Comparison of ENCODE assay signal across 17 cellular contexts in the genomic region with DNA sequence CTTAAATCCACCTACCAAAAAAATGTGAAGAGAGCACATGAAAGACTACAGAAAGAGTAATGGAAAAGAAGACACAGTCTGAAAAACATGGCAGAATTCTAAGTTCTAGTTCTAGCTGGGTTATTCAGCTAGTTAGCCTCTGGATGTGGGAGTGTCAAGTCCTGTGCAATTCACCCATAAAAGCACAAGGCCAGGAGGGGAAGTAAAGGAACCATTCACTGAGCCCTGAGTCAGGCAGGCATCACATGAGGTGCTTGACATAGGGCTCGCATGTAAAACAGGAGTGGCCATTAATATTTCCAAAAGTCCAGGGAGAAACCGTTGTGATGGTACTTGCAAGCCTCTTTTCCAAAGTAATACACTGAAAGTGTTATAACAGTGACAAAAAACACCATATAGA.
DNase-seq lines count a peak whose midpoint lies in the region; ATAC-seq and TF ChIP-seq lines count a peak whose summit lies in the region.
"Had no signal": no experiment of that assay in that cellular context is flagged by ENCODE, and none has a peak within 500 bp of the region (broad histone marks: within the 10 kb centered on the region; RNA-seq: fewer than 3 reads in every experiment).

No MANE protein-coding gene starts in this region.

- H3K4me1 ChIP-seq in breast epithelium (peaks cover 4% of the 10 kb centered on the region in 2 donors), vagina (peaks cover 60% of the 10 kb centered on the region)

- DNase-seq in MCF 10A (ENCODE audit: unreplicated experiment) (peak; percentile 9), breast epithelium (ENCODE audit: low spot score in 2 of 2) (no peak), memory B cell (ENCODE audit: low spot score in 2 of 2) (no peak), vagina (ENCODE audit: extremely low spot score in 2 of 2) (no peak), ACHN (no peak)
- DNase-seq: activated CD4-positive, alpha-beta T cell treated with anti-CD3 and anti-CD28 coated beads, Interleukin-2, amount 10 ng/mL, durations not matched to agents 24 days and 14 days; activated T-cell treated with anti-CD3 and anti-CD28 coated beads, Interleukin-2, amount 50 U/mL, for 4 hours; NCI-H748 treated with DMSO at 0.1 percent for 48 hours; right lobe of liver; stimulated activated CD4-positive, alpha-beta T cell treated with anti-CD3 and anti-CD28 coated beads, Interleukin-4, amount 100 ng/mL, for 4 hours had no signal

- H3K4me3 ChIP-seq in breast epithelium, result no peak overlapping the region
- H3K4me3 ChIP-seq in vagina, result no peak overlapping the region
- H3K4me3 ChIP-seq: A549, GM23338, right lobe of liver had no signal

- H3K27ac ChIP-seq in breast epithelium (no peak overlapping the region), vagina (peak overlapping the region; percentile 39)
- H3K27ac ChIP-seq: A549, right lobe of liver had no signal

- POLR2A ChIA-PET in MCF 10A (lab: Yijun Ruan, JAX), result interaction anchor here (0.8 to 0.9 kb wide), 2 partner anchors 103 to 106 kb away, joined by 3 read pairs; no protein-coding TSS in a partner anchor

- H3K4me3 Mint-ChIP-seq in MCF 10A (ENCODE audit: unreplicated experiment) (no peak overlapping the region), brain (peak overlapping the region in 1 of 5 experiments; percentile 4), memory B cell (no peak overlapping the region)
- H3K4me3 Mint-ChIP-seq: activated CD4-positive, alpha-beta T cell treated with anti-CD3 and anti-CD28 coated beads, Interleukin-2, amount 10 ng/mL, durations not matched to agents 24 days and 14 days; activated T-cell treated with anti-CD3 and anti-CD28 coated beads, Interleukin-2, amount 50 U/mL, for 4 hours; GM23338; neural crest cell; stimulated activated effector memory CD8-positive, alpha-beta T cell treated with anti-CD3 and anti-CD28 coated beads, Interleukin-12 subunit alpha, Interleukin-12 subunit beta, amount 100 ng/mL, for 72 hours had no signal

- H3K27me3 Mint-ChIP-seq in MCF 10A (ENCODE audit: insufficient read depth, unreplicated experiment), result no peaks in the 10 kb centered on the region
- peaks cover 4% of the 10 kb centered on the region for H3K27me3 Mint-ChIP-seq in brain
- H3K27me3 Mint-ChIP-seq in memory B cell, result no peaks in the 10 kb centered on the region
- H3K27me3 Mint-ChIP-seq: activated CD4-positive, alpha-beta T cell treated with anti-CD3 and anti-CD28 coated beads, Interleukin-2, amount 10 ng/mL, durations not matched to agents 24 days and 14 days had no signal

- TF ChIP-seq POLR2A in breast epithelium (IDR thresholded peaks at IDR 0.05), result no peak
- no peak for TF ChIP-seq POLR2A in vagina (IDR thresholded peaks at IDR 0.05)

- in situ Hi-C loops in ACHN (cut with HindIII; ENCODE audit: low pct_ligation_motif_present, low pct_unique_long_range_greater_than_20kb, low sequenced_read_pairs), result no loop called here

- H3K27ac Mint-ChIP-seq in MCF 10A (ENCODE audit: low read depth, unreplicated experiment), result peak overlapping the region; percentile 79
- peak overlapping the region in 3 of 5 experiments; percentile 70 to 94 (median 87) for H3K27ac Mint-ChIP-seq in brain
- peak overlapping the region; percentile 9 for H3K27ac Mint-ChIP-seq in memory B cell
- H3K27ac Mint-ChIP-seq: activated CD4-positive, alpha-beta T cell treated with anti-CD3 and anti-CD28 coated beads, Interleukin-2, amount 10 ng/mL, durations not matched to agents 24 days and 14 days; GM23338; stimulated activated effector memory CD8-positive, alpha-beta T cell treated with anti-CD3 and anti-CD28 coated beads, Interleukin-12 subunit alpha, Interleukin-12 subunit beta, amount 100 ng/mL, for 72 hours had no signal

- ATAC-seq in memory B cell (ENCODE audit: low read depth) (no peak), HG03378 (IDR thresholded peaks at IDR 0.05; ENCODE audit: unreplicated experiment) (no peak), HG03457 (IDR thresholded peaks at IDR 0.05; ENCODE audit: unreplicated experiment) (no peak)
- ATAC-seq: activated T-cell treated with anti-CD3 and anti-CD28 coated beads, Interleukin-2, amount 50 U/mL, for 4 hours; GM23338; stimulated activated effector memory CD8-positive, alpha-beta T cell treated with anti-CD3 and anti-CD28 coated beads, Interleukin-12 subunit alpha, Interleukin-12 subunit beta, amount 100 ng/mL, for 72 hours had no signal

- intact Hi-C loops in MCF 10A (cut with micrococcal nuclease) (no loop called here), breast epithelium (cut with DNase I; ENCODE audit: low total_unique reads) (no loop called here), vagina (cut with DNase I) (loop anchor here (10.0 kb wide), 1 partner anchor 101 kb away; a partner anchor contains a TSS)

- CTCF ChIA-PET in MCF 10A (lab: Yijun Ruan, JAX), result no interaction called here

- no peaks in the 10 kb centered on the region for H3K27me3 ChIP-seq in breast epithelium
- H3K27me3 ChIP-seq in vagina, result no peaks in the 10 kb centered on the region

- H3K9me3 Mint-ChIP-seq in MCF 10A (ENCODE audit: unreplicated experiment) (no peaks in the 10 kb centered on the region), brain (peaks cover 0 to 3% (median 0%) of the 10 kb centered on the region in 5 experiments), memory B cell (peaks cover 4% of the 10 kb centered on the region)
- H3K9me3 Mint-ChIP-seq: activated CD4-positive, alpha-beta T cell treated with anti-CD3 and anti-CD28 coated beads, Interleukin-2, amount 10 ng/mL, durations not matched to agents 24 days and 14 days; activated T-cell treated with anti-CD3 and anti-CD28 coated beads, Interleukin-2, amount 50 U/mL, for 4 hours; neural crest cell; stimulated activated effector memory CD8-positive, alpha-beta T cell treated with anti-CD3 and anti-CD28 coated beads, Interleukin-12 subunit alpha, Interleukin-12 subunit beta, amount 100 ng/mL, for 72 hours had no signal

- H3K9me3 ChIP-seq in breast epithelium (no peaks in the 10 kb centered on the region), vagina (no peaks in the 10 kb centered on the region)
- H3K9me3 ChIP-seq: A549, right lobe of liver had no signal

- BruUV-seq in MCF 10A (replicated peaks; lab: Mats Ljungman, UMichigan), result no TSS peak

- H3K36me3 Mint-ChIP-seq in MCF 10A (ENCODE audit: insufficient read depth, unreplicated experiment) (no peaks in the 10 kb centered on the region), brain (peaks cover 9% of the 10 kb centered on the region), memory B cell (peaks cover 11% of the 10 kb centered on the region)
- H3K36me3 Mint-ChIP-seq: stimulated activated effector memory CD8-positive, alpha-beta T cell treated with anti-CD3 and anti-CD28 coated beads, Interleukin-12 subunit alpha, Interleukin-12 subunit beta, amount 100 ng/mL, for 72 hours had no signal

- TF ChIP-seq CTCF in MCF 10A (IDR thresholded peaks at IDR 0.05; ENCODE audit: unreplicated experiment) (no peak), breast epithelium (IDR thresholded peaks at IDR 0.05) (no peak), brain (conservative IDR thresholded peaks at IDR 0.05) (no peak), vagina (IDR thresholded peaks at IDR 0.05) (no peak)

- H3K36me3 ChIP-seq in breast epithelium, result no peaks in the 10 kb centered on the region
- H3K36me3 ChIP-seq in vagina, result no peaks in the 10 kb centered on the region
- H3K36me3 ChIP-seq: right lobe of liver had no signal

- peaks cover 25% of the 10 kb centered on the region for H3K4me1 Mint-ChIP-seq in MCF 10A (ENCODE audit: insufficient read depth, unreplicated experiment)
- H3K4me1 Mint-ChIP-seq in brain, result peaks cover 76% of the 10 kb centered on the region
- peaks cover 40% of the 10 kb centered on the region for H3K4me1 Mint-ChIP-seq in memory B cell
- H3K4me1 Mint-ChIP-seq: stimulated activated effector memory CD8-positive, alpha-beta T cell treated with anti-CD3 and anti-CD28 coated beads, Interleukin-12 subunit alpha, Interleukin-12 subunit beta, amount 100 ng/mL, for 72 hours had no signal

Comparison
In these comparisons a context has a peak if more than half of its experiments do, and no peak if none do; other contexts are left out.
1. H3K27ac Mint-ChIP-seq: peak in every context shown above with its lines; median percentile 87 in brain; 79 in MCF 10A; 9 in memory B cell.